Comparison of ENCODE assay signal across 8 cellular contexts in the genomic region with DNA sequence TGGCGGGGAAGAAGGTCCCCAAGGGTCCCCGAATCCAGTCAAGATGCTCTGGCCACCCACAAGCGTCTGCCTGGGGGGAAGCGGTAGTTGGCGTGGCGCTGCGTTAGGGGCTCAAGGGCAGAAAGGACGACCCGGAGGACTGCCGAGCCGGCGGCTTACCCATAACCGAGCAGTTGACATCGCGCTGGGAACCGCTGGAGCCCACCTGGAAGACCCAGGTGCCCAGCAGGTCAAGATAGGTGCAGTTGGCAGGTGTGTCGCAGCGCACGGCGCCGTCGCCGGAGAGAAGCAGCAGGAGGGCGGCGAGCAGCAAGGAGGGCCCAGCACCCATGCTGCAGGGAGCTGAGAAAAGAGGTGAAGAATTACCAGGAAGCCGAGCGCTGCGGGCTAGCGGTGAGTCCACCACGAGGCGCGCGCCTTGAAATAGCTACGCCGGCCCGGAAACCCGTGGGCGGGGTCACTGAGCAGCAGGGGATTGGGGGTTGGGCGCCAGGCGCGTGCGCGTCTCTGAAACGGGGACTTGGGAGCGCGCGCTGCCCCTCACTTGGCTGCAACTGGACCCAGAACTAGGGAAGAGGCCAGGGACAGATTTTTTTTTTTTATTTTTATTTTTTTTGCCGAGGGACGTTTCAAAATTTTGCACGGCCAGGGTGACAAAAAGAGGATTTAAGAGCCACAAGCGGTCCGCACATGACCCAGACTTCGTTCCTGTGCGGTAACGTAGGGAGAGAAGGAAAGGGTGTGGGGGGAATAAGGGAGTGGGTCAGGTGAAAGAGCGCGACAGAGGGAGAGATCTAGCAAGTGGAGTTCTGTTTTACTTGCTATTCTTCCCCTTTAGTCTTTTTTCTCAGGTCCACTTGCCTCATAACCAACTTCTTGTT. TPM values are rescaled to one million over a fixed set of nuclear protein-coding genes. Genes with fewer than 3 reads are reported as not detected.
DNase-seq lines count a peak whose midpoint lies in the region; ATAC-seq and TF ChIP-seq lines count a peak whose summit lies in the region.

A gene (minus strand): TSS at position 395 of the 881 bp plus-strand sequence. CDS start 64 bp downstream, at position 331.

- H3K9me3 ChIP-seq in CD8-positive, alpha-beta memory T cell (ENCODE audit: low read length), result no peaks in the 10 kb centered on the region

- POLR2A ChIA-PET in CD8-positive, alpha-beta memory T cell (lab: Charles Lee), result interaction anchor here (0.6 to 1.7 kb wide), 9 partner anchors 9 to 86 kb away, joined by 3 to 7 read pairs (median 4); no protein-coding TSS in a partner anchor

- peak within 1 kb of the TSS; percentile 88 to 100 (median 93) for H3K4me3 Mint-ChIP-seq in CD8-positive, alpha-beta memory T cell
- H3K4me3 Mint-ChIP-seq in mesothelial cell of epicardium, result peak within 1 kb of the TSS; percentile 97

- TF ChIP-seq CTCF in HL-60 (IDR thresholded peaks at IDR 0.05; ENCODE audit: insufficient read depth, low read length) (no peak), mesothelial cell of epicardium (IDR thresholded peaks at IDR 0.05; ENCODE audit: unreplicated experiment) (no peak)

- H3K27me3 ChIP-seq in CD8-positive, alpha-beta memory T cell (ENCODE audit: insufficient read depth, low read length, poor library complexity, severe bottlenecking), result no peaks in the 10 kb centered on the region
- no peaks in the 10 kb centered on the region for H3K27me3 ChIP-seq in HL-60 (ENCODE audit: insufficient read depth, poor library complexity, severe bottlenecking)

- peaks cover 5 to 34% (median 11%) of the 10 kb centered on the region in 3 donors for H3K36me3 Mint-ChIP-seq in CD8-positive, alpha-beta memory T cell
- H3K36me3 Mint-ChIP-seq in mesothelial cell of epicardium, result peaks cover 21% of the 10 kb centered on the region

- CTCF ChIA-PET in CD8-positive, alpha-beta memory T cell (lab: Charles Lee), result interaction anchor here (0.8 to 4.1 kb wide), 7 partner anchors 9 to 77 kb away, joined by 3 to 12 read pairs (median 5); no protein-coding TSS in a partner anchor

- DNase-seq in CD8-positive, alpha-beta memory T cell, result peak; percentile 87 to 94 (median 88)
- DNase-seq in HL-60 (ENCODE audit: low read depth in 1 of 2, low spot score in 1 of 2) (peak; percentile 81 to 96), NOMO-1 treated with dmso at 0.1 percent for 144 hours (lab: John Stamatoyannopoulos, UW; ENCODE audit: unreplicated experiment) (peak; percentile 82), mesothelial cell of epicardium (ENCODE audit: low spot score in 2 of 2, unreplicated experiment in 2 of 2) (peak; percentile 81 to 88)
- DNase-seq in activated CD8-positive, alpha-beta memory T cell treated with anti-CD3 and anti-CD28 coated beads for 48 hours (ENCODE audit: low read depth in 2 of 3, low spot score in 2 of 3), result peak; percentile 89 to 90 (median 89)
- DNase-seq in stimulated activated CD8-positive, alpha-beta memory T cell treated with anti-CD3 and anti-CD28 coated beads, Interleukin-15, amount 100 ng/mL, for 48 hours (ENCODE audit: low read depth in 2 of 2), result peak; percentile 91 to 95

- in situ Hi-C loops in endometrial microvascular endothelial cells (cut with HindIII; ENCODE audit: inconsistent ontology term, low pct_unique_long_range_greater_than_20kb, low sequenced_read_pairs), result no loop called here

- H3K4me1 ChIP-seq in CD8-positive, alpha-beta memory T cell (ENCODE audit: insufficient read depth, low read length), result peaks cover 28% of the 10 kb centered on the region

- no peaks in the 10 kb centered on the region for H3K36me3 ChIP-seq in CD8-positive, alpha-beta memory T cell (ENCODE audit: insufficient read depth, low read length)

- peak; percentile 94 for ATAC-seq in GM19467 (IDR thresholded peaks at IDR 0.05; ENCODE audit: unreplicated experiment)

- peak within 1 kb of the TSS; percentile 88 for H3K27ac ChIP-seq in CD8-positive, alpha-beta memory T cell (ENCODE audit: low read depth, low read length)
- peak within 1 kb of the TSS; percentile 97 for H3K27ac ChIP-seq in HL-60 (replicated peaks)

- H3K27me3 Mint-ChIP-seq in CD8-positive, alpha-beta memory T cell, result peaks cover 0 to 2% of the 10 kb centered on the region in 2 donors
- no peaks in the 10 kb centered on the region for H3K27me3 Mint-ChIP-seq in mesothelial cell of epicardium (ENCODE audit: low read depth)

- H3K4me1 Mint-ChIP-seq in CD8-positive, alpha-beta memory T cell, result peaks cover 55 to 77% (median 75%) of the 10 kb centered on the region in 3 donors
- H3K4me1 Mint-ChIP-seq in mesothelial cell of epicardium, result peaks cover 47% of the 10 kb centered on the region

- H3K27ac Mint-ChIP-seq in CD8-positive, alpha-beta memory T cell, result peak within 1 kb of the TSS; percentile 78 to 99 (median 95)
- H3K27ac Mint-ChIP-seq in mesothelial cell of epicardium, result peak within 1 kb of the TSS; percentile 91

- no peaks in the 10 kb centered on the region for H3K9me3 Mint-ChIP-seq in CD8-positive, alpha-beta memory T cell
- no peaks in the 10 kb centered on the region for H3K9me3 Mint-ChIP-seq in mesothelial cell of epicardium

- H3K4me3 ChIP-seq in CD8-positive, alpha-beta memory T cell (ENCODE audit: low read length), result peak within 1 kb of the TSS; percentile 97
- peak within 1 kb of the TSS; percentile 79 for H3K4me3 ChIP-seq in HL-60 (replicated peaks; ENCODE audit: insufficient read depth, low read length)

RNA-seq across cellular contexts. Expression of the gene that starts here (rescaled TPM):
- total RNA-seq in CD8-positive, alpha-beta memory T cell, result 100 to 1,000 TPM; 128 to 132 TPM
- polyA plus RNA-seq in CD8-positive, alpha-beta memory T cell, result 261 TPM
- total RNA-seq in endometrial microvascular endothelial cells (ENCODE audit: inconsistent ontology term), result 420 TPM
- 230 to 233 TPM (median 233 TPM) in 3 replicates for total RNA-seq in mesothelial cell of epicardium

Comparison
In these comparisons a context has a peak if more than half of its experiments do, and no peak if none do; other contexts are left out.
1. Peak in every context shown above with its lines: DNase-seq, ATAC-seq, H3K4me3 ChIP-seq and H3K27ac ChIP-seq.